1 cellular context compared by ENCODE assay signal in genomic region chr1:94928293-94928939, GRCh38.
A peak's percentile ranks its signal among the peaks of the same experiment; 100 is the strongest.
TF ChIP-seq lines count a peak whose summit lies in the region.

No MANE protein-coding gene starts in this region.

TF ChIP-seq in HepG2, 621 proteins besides CTCF, POLR2A, EP300 and RAD21 (continued from another document):
- TF ChIP-seq, protein P1, sequence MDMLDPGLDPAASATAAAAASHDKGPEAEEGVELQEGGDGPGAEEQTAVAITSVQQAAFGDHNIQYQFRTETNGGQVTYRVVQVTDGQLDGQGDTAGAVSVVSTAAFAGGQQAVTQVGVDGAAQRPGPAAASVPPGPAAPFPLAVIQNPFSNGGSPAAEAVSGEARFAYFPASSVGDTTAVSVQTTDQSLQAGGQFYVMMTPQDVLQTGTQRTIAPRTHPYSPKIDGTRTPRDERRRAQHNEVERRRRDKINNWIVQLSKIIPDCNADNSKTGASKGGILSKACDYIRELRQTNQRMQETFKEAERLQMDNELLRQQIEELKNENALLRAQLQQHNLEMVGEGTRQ (IDR thresholded peaks at IDR 0.05; ENCODE audit: low read depth, low read length), result no peak
- TF ChIP-seq, protein P1 (CRISPR knock-in tag; IDR thresholded peaks at IDR 0.05; ENCODE audit: borderline replicate concordance), result no peak
- TF ChIP-seq TBX2 (CRISPR knock-in tag; IDR thresholded peaks at IDR 0.05; ENCODE audit: borderline replicate concordance) (peak; percentile 31; the same call in 1 of the 2 replicates), SRF (IDR thresholded peaks at IDR 0.05; ENCODE audit: low read depth, low read length) (no peak), ZNF770 (CRISPR knock-in tag; IDR thresholded peaks at IDR 0.05) (peak; percentile 42; the same call in 1 of the 2 replicates), NAIF1 (CRISPR knock-in tag; IDR thresholded peaks at IDR 0.05; ENCODE audit: borderline replicate concordance) (0 out of 2 replicates have a peak, but pooled peaks have one; percentile 30), ZC3H13 (CRISPR knock-in tag; IDR thresholded peaks at IDR 0.05) (0 out of 2 replicates have a peak, but pooled peaks have one; percentile 40), ZNF747 (CRISPR knock-in tag; IDR thresholded peaks at IDR 0.05; ENCODE audit: borderline replicate concordance) (0 out of 2 replicates have a peak, but pooled peaks have one; percentile 34), ATF1 (CRISPR knock-in tag; IDR thresholded peaks at IDR 0.05) (no peak)
- TF ChIP-seq, protein P2, sequence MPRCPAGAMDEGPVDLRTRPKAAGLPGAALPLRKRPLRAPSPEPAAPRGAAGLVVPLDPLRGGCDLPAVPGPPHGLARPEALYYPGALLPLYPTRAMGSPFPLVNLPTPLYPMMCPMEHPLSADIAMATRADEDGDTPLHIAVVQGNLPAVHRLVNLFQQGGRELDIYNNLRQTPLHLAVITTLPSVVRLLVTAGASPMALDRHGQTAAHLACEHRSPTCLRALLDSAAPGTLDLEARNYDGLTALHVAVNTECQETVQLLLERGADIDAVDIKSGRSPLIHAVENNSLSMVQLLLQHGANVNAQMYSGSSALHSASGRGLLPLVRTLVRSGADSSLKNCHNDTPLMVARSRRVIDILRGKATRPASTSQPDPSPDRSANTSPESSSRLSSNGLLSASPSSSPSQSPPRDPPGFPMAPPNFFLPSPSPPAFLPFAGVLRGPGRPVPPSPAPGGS (CRISPR knock-in tag; IDR thresholded peaks at IDR 0.05), result 0 out of 2 replicates have a peak, but pooled peaks have one; percentile 25
